ENCODE assay signal across 2 cellular contexts in the genomic region with DNA sequence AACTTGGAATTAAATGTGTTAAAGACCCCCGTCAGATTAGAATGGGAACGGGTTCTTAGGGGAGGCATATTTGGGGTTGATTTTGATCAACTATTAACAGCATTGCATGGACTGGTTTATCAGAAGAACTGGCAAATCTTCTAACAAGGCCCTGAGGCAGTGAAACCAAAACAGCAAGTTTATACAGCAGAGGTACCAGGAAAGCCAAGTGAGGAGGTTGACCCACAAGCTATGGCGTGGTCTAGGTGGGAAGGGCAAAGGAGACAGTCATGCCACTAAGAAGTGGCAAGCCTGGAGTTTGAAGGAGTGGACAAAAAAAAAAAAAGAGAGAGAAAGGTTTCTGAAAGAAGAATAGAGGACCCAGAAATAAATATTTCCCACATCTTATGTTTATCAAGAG.
TF ChIP-seq lines count a peak whose summit lies in the region.

No MANE protein-coding gene starts in this region.

TF ChIP-seq in GM23338, 12 proteins besides CTCF, POLR2A, EP300 and RAD21 (continued from another document):
- TF ChIP-seq NANOG (IDR thresholded peaks at IDR 0.05; ENCODE audit: borderline replicate concordance) (no peak), EZH2 (IDR thresholded peaks at IDR 0.05; ENCODE audit: low read depth, unreplicated experiment) (no peak)
- TF ChIP-seq, protein P1, sequence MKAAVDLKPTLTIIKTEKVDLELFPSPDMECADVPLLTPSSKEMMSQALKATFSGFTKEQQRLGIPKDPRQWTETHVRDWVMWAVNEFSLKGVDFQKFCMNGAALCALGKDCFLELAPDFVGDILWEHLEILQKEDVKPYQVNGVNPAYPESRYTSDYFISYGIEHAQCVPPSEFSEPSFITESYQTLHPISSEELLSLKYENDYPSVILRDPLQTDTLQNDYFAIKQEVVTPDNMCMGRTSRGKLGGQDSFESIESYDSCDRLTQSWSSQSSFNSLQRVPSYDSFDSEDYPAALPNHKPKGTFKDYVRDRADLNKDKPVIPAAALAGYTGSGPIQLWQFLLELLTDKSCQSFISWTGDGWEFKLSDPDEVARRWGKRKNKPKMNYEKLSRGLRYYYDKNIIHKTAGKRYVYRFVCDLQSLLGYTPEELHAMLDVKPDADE (IDR thresholded peaks at IDR 0.05) = no peak

TF ChIP-seq in HepG2, 621 proteins besides CTCF, POLR2A, EP300 and RAD21 (continued from another document):
- TF ChIP-seq NFE2L2 (IDR thresholded peaks at IDR 0.05; ENCODE audit: low read length) = no peak
- TF ChIP-seq TOE1 (CRISPR knock-in tag; IDR thresholded peaks at IDR 0.05) = no peak
- TF ChIP-seq SALL1 (CRISPR knock-in tag; IDR thresholded peaks at IDR 0.05) = 0 out of 2 replicates have a peak, but pooled peaks have one; percentile 6
- no peak for TF ChIP-seq HIC2 (CRISPR knock-in tag; IDR thresholded peaks at IDR 0.05; ENCODE audit: low read depth)
- no peak for TF ChIP-seq ZNF563 (CRISPR knock-in tag; IDR thresholded peaks at IDR 0.05)
- TF ChIP-seq ZFY (CRISPR knock-in tag; IDR thresholded peaks at IDR 0.05) = peak; percentile 39; the same call in 1 of the 2 replicates
- TF ChIP-seq ZSCAN20 (CRISPR knock-in tag; IDR thresholded peaks at IDR 0.05; ENCODE audit: borderline replicate concordance) = 0 out of 2 replicates have a peak, but pooled peaks have one; percentile 26
- no peak for TF ChIP-seq ONECUT2 (CRISPR knock-in tag; IDR thresholded peaks at IDR 0.05)
- TF ChIP-seq, protein P2, sequence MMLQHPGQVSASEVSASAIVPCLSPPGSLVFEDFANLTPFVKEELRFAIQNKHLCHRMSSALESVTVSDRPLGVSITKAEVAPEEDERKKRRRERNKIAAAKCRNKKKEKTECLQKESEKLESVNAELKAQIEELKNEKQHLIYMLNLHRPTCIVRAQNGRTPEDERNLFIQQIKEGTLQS (CRISPR knock-in tag; IDR thresholded peaks at IDR 0.05) = no peak
- no peak for TF ChIP-seq ZNF441 (CRISPR knock-in tag; IDR thresholded peaks at IDR 0.05; ENCODE audit: borderline replicate concordance)
- TF ChIP-seq, protein P3, sequence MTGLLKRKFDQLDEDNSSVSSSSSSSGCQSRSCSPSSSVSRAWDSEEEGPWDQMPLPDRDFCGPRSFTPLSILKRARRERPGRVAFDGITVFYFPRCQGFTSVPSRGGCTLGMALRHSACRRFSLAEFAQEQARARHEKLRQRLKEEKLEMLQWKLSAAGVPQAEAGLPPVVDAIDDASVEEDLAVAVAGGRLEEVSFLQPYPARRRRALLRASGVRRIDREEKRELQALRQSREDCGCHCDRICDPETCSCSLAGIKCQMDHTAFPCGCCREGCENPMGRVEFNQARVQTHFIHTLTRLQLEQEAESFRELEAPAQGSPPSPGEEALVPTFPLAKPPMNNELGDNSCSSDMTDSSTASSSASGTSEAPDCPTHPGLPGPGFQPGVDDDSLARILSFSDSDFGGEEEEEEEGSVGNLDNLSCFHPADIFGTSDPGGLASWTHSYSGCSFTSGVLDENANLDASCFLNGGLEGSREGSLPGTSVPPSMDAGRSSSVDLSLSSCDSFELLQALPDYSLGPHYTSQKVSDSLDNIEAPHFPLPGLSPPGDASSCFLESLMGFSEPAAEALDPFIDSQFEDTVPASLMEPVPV (CRISPR knock-in tag; IDR thresholded peaks at IDR 0.05) = no peak
- 0 out of 2 replicates have a peak, but pooled peaks have one; percentile 34 for TF ChIP-seq WIZ (CRISPR knock-in tag; IDR thresholded peaks at IDR 0.05)
- no peak for TF ChIP-seq ZNF142 (CRISPR knock-in tag; IDR thresholded peaks at IDR 0.05)
- TF ChIP-seq ZNF670 (CRISPR knock-in tag; IDR thresholded peaks at IDR 0.05; ENCODE audit: borderline replicate concordance) = no peak
- no peak for TF ChIP-seq ZBTB43 (CRISPR knock-in tag; conservative IDR thresholded peaks at IDR 0.05)
- no peak for TF ChIP-seq ZNF24 (IDR thresholded peaks at IDR 0.05)
- no peak for TF ChIP-seq TBL1XR1 (IDR thresholded peaks at IDR 0.05; ENCODE audit: borderline replicate concordance, low read length, partially characterized antibody)
- no peak for TF ChIP-seq IKZF1 (IDR thresholded peaks at IDR 0.05)
- no peak for TF ChIP-seq GTF2F1 (IDR thresholded peaks at IDR 0.05; ENCODE audit: low read length)
- no peak for TF ChIP-seq SNAI1 (CRISPR knock-in tag; IDR thresholded peaks at IDR 0.05; ENCODE audit: borderline replicate concordance)
- TF ChIP-seq HMGXB4 (CRISPR knock-in tag; IDR thresholded peaks at IDR 0.05; ENCODE audit: borderline replicate concordance in 1 of 2, low read depth in 1 of 2) = no peak
- TF ChIP-seq, protein P4, sequence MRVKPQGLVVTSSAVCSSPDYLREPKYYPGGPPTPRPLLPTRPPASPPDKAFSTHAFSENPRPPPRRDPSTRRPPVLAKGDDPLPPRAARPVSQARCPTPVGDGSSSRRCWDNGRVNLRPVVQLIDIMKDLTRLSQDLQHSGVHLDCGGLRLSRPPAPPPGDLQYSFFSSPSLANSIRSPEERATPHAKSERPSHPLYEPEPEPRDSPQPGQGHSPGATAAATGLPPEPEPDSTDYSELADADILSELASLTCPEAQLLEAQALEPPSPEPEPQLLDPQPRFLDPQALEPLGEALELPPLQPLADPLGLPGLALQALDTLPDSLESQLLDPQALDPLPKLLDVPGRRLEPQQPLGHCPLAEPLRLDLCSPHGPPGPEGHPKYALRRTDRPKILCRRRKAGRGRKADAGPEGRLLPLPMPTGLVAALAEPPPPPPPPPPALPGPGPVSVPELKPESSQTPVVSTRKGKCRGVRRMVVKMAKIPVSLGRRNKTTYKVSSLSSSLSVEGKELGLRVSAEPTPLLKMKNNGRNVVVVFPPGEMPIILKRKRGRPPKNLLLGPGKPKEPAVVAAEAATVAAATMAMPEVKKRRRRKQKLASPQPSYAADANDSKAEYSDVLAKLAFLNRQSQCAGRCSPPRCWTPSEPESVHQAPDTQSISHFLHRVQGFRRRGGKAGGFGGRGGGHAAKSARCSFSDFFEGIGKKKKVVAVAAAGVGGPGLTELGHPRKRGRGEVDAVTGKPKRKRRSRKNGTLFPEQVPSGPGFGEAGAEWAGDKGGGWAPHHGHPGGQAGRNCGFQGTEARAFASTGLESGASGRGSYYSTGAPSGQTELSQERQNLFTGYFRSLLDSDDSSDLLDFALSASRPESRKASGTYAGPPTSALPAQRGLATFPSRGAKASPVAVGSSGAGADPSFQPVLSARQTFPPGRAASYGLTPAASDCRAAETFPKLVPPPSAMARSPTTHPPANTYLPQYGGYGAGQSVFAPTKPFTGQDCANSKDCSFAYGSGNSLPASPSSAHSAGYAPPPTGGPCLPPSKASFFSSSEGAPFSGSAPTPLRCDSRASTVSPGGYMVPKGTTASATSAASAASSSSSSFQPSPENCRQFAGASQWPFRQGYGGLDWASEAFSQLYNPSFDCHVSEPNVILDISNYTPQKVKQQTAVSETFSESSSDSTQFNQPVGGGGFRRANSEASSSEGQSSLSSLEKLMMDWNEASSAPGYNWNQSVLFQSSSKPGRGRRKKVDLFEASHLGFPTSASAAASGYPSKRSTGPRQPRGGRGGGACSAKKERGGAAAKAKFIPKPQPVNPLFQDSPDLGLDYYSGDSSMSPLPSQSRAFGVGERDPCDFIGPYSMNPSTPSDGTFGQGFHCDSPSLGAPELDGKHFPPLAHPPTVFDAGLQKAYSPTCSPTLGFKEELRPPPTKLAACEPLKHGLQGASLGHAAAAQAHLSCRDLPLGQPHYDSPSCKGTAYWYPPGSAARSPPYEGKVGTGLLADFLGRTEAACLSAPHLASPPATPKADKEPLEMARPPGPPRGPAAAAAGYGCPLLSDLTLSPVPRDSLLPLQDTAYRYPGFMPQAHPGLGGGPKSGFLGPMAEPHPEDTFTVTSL (CRISPR knock-in tag; IDR thresholded peaks at IDR 0.05; ENCODE audit: borderline replicate concordance) = no peak
